8 cellular contexts compared by ENCODE assay signal in the genomic region with DNA sequence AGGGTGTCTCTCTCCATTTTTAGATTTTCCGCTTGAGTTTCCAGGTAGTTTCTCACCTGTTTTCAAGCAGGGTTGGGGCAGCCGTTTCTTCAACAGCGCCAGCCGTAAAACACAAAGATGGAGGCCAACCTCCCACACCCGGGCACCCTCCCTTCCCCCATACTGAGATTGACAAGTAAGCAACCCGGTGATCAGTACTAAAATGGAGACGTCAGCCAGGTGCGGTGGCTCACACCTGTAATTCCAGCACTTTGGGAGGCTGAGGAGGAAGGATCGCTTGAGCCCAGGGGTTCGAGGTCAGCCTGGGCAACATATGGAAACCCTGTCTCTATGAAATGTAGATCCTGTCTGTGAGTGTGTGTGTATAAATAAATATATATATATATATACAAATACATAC. TPM values are rescaled to one million over a fixed set of nuclear protein-coding genes. Genes with fewer than 3 reads are reported as not detected.
DNase-seq lines count a peak whose midpoint lies in the region; ATAC-seq and TF ChIP-seq lines count a peak whose summit lies in the region.

No MANE protein-coding gene starts in this region.

- intact Hi-C loops in activated CD4-positive, alpha-beta memory T cell treated with anti-CD3 and anti-CD28 coated beads for 36 hours (cut with micrococcal nuclease) = loop anchor here (1.0 to 10.0 kb wide), 6 partner anchors 39 to 445 kb away; partner anchors contain the start of gene WDR73
- intact Hi-C loops in lower lobe of right lung (cut with DNase I) = no loop called here
- intact Hi-C loops in tibial artery (cut with DNase I; ENCODE audit: low total_unique reads) = loop anchor here (5.0 to 10.0 kb wide), 2 partner anchors 115 to 217 kb away; partner anchors contain the start of genes ALPK3 and SEC11A

- H3K27me3 Mint-ChIP-seq in activated naive CD4-positive, alpha-beta T cell treated with anti-CD3 and anti-CD28 coated beads, Interleukin-2, amount 10 ng/mL, durations not matched to agents 7 days and 5 days = peaks cover 3% of the 10 kb centered on the region
- no peaks in the 10 kb centered on the region for H3K27me3 Mint-ChIP-seq in activated CD4-positive, alpha-beta memory T cell treated with anti-CD3 and anti-CD28 coated beads for 36 hours

- H3K9me3 ChIP-seq in lower lobe of right lung (no peaks in the 10 kb centered on the region), tibial artery (no peaks in the 10 kb centered on the region)

- H3K4me1 ChIP-seq in lower lobe of right lung = peaks cover 47% of the 10 kb centered on the region
- peaks cover 0 to 16% (median 5%) of the 10 kb centered on the region in 4 donors for H3K4me1 ChIP-seq in tibial artery

- CTCF ChIA-PET in activated naive CD4-positive, alpha-beta T cell treated with anti-CD3 and anti-CD28 coated beads, Interleukin-2, amount 10 ng/mL, durations not matched to agents 7 days and 5 days (lab: Charles Lee) = interaction anchor here (0.8 to 4.4 kb wide), 14 partner anchors 13 to 281 kb away, joined by 3 to 54 read pairs (median 6); partner anchors contain the start of genes SEC11A and WDR73
- CTCF ChIA-PET in activated CD4-positive, alpha-beta memory T cell treated with anti-CD3 and anti-CD28 coated beads for 36 hours (lab: Charles Lee) = interaction anchor here (0.7 to 2.9 kb wide), 18 partner anchors 11 to 328 kb away, joined by 3 to 24 read pairs (median 6); partner anchors contain the start of genes NMB and WDR73

- peaks cover 48% of the 10 kb centered on the region for H3K4me1 Mint-ChIP-seq in activated naive CD4-positive, alpha-beta T cell treated with anti-CD3 and anti-CD28 coated beads, Interleukin-2, amount 10 ng/mL, durations not matched to agents 7 days and 5 days
- H3K4me1 Mint-ChIP-seq in activated CD4-positive, alpha-beta memory T cell treated with anti-CD3 and anti-CD28 coated beads for 36 hours (ENCODE audit: low read depth) = peaks cover 47% of the 10 kb centered on the region

- ATAC-seq in lower lobe of right lung = no peak
- no peak for ATAC-seq in HG03565 (IDR thresholded peaks at IDR 0.05; ENCODE audit: unreplicated experiment)

- H3K27me3 ChIP-seq in lower lobe of right lung (ENCODE audit: low read depth) (no peaks in the 10 kb centered on the region), tibial artery (no peaks in the 10 kb centered on the region)

- POLR2A ChIA-PET in activated CD4-positive, alpha-beta memory T cell treated with anti-CD3 and anti-CD28 coated beads for 36 hours (lab: Charles Lee) = interaction anchor here (0.8 to 2.5 kb wide), 3 partner anchors 31 to 117 kb away, joined by 3 to 12 read pairs (median 4); no protein-coding TSS in a partner anchor

- H3K4me3 Mint-ChIP-seq in activated naive CD4-positive, alpha-beta T cell treated with anti-CD3 and anti-CD28 coated beads, Interleukin-2, amount 10 ng/mL, durations not matched to agents 7 days and 5 days = peak overlapping the region; percentile 83
- H3K4me3 Mint-ChIP-seq in activated CD4-positive, alpha-beta memory T cell treated with anti-CD3 and anti-CD28 coated beads for 36 hours = peak overlapping the region; percentile 39

- H3K9me3 Mint-ChIP-seq in activated naive CD4-positive, alpha-beta T cell treated with anti-CD3 and anti-CD28 coated beads, Interleukin-2, amount 10 ng/mL, durations not matched to agents 7 days and 5 days = no peaks in the 10 kb centered on the region
- H3K9me3 Mint-ChIP-seq in activated CD4-positive, alpha-beta memory T cell treated with anti-CD3 and anti-CD28 coated beads for 36 hours = no peaks in the 10 kb centered on the region

- H3K36me3 Mint-ChIP-seq in activated naive CD4-positive, alpha-beta T cell treated with anti-CD3 and anti-CD28 coated beads, Interleukin-2, amount 10 ng/mL, durations not matched to agents 7 days and 5 days = peaks cover 4% of the 10 kb centered on the region
- peaks cover 4% of the 10 kb centered on the region for H3K36me3 Mint-ChIP-seq in activated CD4-positive, alpha-beta memory T cell treated with anti-CD3 and anti-CD28 coated beads for 36 hours

- no peak for DNase-seq in activated naive CD4-positive, alpha-beta T cell treated with anti-CD3 and anti-CD28 coated beads, Interleukin-2, amount 10 ng/mL, durations not matched to agents 7 days and 5 days
- DNase-seq in activated naive CD4-positive, alpha-beta T cell (lab: John Stamatoyannopoulos, UW) = no peak
- DNase-seq in activated CD4-positive, alpha-beta memory T cell treated with anti-CD3 and anti-CD28 coated beads for 36 hours = no peak
- DNase-seq in lower lobe of right lung (no peak), tibial artery (no peak), SW480 (ENCODE audit: low spot score) (no peak), islet precursor cell (no peak)

- TF ChIP-seq CTCF in lower lobe of right lung (IDR thresholded peaks at IDR 0.05) (no peak), tibial artery (IDR thresholded peaks at IDR 0.05) (no peak)

- no peak overlapping the region for H3K27ac Mint-ChIP-seq in activated naive CD4-positive, alpha-beta T cell treated with anti-CD3 and anti-CD28 coated beads, Interleukin-2, amount 10 ng/mL, durations not matched to agents 7 days and 5 days
- H3K27ac Mint-ChIP-seq in activated CD4-positive, alpha-beta memory T cell treated with anti-CD3 and anti-CD28 coated beads for 36 hours = no peak overlapping the region

- H3K27ac ChIP-seq in lower lobe of right lung (no peak overlapping the region), tibial artery (peak overlapping the region; percentile 67 to 68)

- peak overlapping the region; percentile 95 for H3K4me3 ChIP-seq in lower lobe of right lung
- H3K4me3 ChIP-seq in tibial artery = peak overlapping the region; percentile 88 to 96

- peaks cover 6% of the 10 kb centered on the region for H3K36me3 ChIP-seq in lower lobe of right lung
- H3K36me3 ChIP-seq in tibial artery = peaks cover 0 to 8% (median 5%) of the 10 kb centered on the region in 3 donors

RNA-seq across cellular contexts. Expression of gene ZSCAN2, which starts 0.9 kb away (rescaled TPM):
- total RNA-seq in activated CD4-positive, alpha-beta memory T cell treated with anti-CD3 and anti-CD28 coated beads for 36 hours = 1 to 10 TPM; 7.5 to 9.5 TPM
- total RNA-seq in lower lobe of right lung = 6.9 TPM

RNA-seq across cellular contexts. Expression of gene WDR73, which starts 54.2 kb away (rescaled TPM):
- 10 to 100 TPM; 13.7 to 14.9 TPM for total RNA-seq in activated CD4-positive, alpha-beta memory T cell treated with anti-CD3 and anti-CD28 coated beads for 36 hours
- 29.9 TPM for total RNA-seq in lower lobe of right lung

RNA-seq across cellular contexts. Expression of gene NMB, which starts 58.1 kb away (rescaled TPM):
- 1 to 10 TPM; 6.2 to 7.8 TPM for total RNA-seq in activated CD4-positive, alpha-beta memory T cell treated with anti-CD3 and anti-CD28 coated beads for 36 hours
- total RNA-seq in lower lobe of right lung = 10.4 TPM
